Comparison of ENCODE assay signal across 1 cellular context in genomic region chr2:96923810-96924774, GRCh38.
A peak's percentile ranks its signal among the peaks of the same experiment; 100 is the strongest.
TF ChIP-seq lines count a peak whose summit lies in the region.

No MANE protein-coding gene starts in this region.

TF ChIP-seq in K562, 482 proteins besides CTCF, POLR2A, EP300 and RAD21 (continued from another document and continues in another):
- TF ChIP-seq ZMIZ1 (IDR thresholded peaks at IDR 0.05; ENCODE audit: low read depth in 2 of 2, low read length in 2 of 2) (0 out of 4 replicates have a peak, but pooled peaks of 1 of the 2 experiments have one; percentile 20), ZBTB40 (IDR thresholded peaks at IDR 0.05) (0 out of 2 replicates have a peak, but pooled peaks have one; percentile 34), ZBTB40 (CRISPR knock-in tag; IDR thresholded peaks at IDR 0.05) (no peak), NUFIP1 (IDR thresholded peaks at IDR 0.05; ENCODE audit: partially characterized antibody) (peak; percentile 72), SRSF3 (IDR thresholded peaks at IDR 0.05; ENCODE audit: insufficient read depth, low read length) (no peak), TFAM (CRISPR knock-in tag; conservative IDR thresholded peaks at IDR 0.05) (no peak), EP400 (IDR thresholded peaks at IDR 0.05) (peak; percentile 85), HNRNPLL (IDR thresholded peaks at IDR 0.05; ENCODE audit: low read depth, low read length, poor library complexity, severe bottlenecking) (no peak), ZBTB17 (CRISPR knock-in tag; IDR thresholded peaks at IDR 0.05) (no peak; the same call in 1 of the 2 replicates), RAD51 (IDR thresholded peaks at IDR 0.05; ENCODE audit: borderline replicate concordance, low read depth) (peak; percentile 88), ZBTB12 (CRISPR knock-in tag; IDR thresholded peaks at IDR 0.05) (peak; percentile 19; the same call in 1 of the 2 replicates), PPARD (CRISPR knock-in tag; IDR thresholded peaks at IDR 0.05) (no peak), RBM39 (optimal IDR thresholded peaks at IDR 0.05; ENCODE audit: low read depth, low read length) (no peak), HOXB6 (CRISPR knock-in tag; IDR thresholded peaks at IDR 0.05; ENCODE audit: borderline replicate concordance) (no peak), ZBTB5 (IDR thresholded peaks at IDR 0.05) (no peak), E2F1 (CRISPR knock-in tag; IDR thresholded peaks at IDR 0.05) (no peak), TRIM25 (IDR thresholded peaks at IDR 0.05; ENCODE audit: borderline replicate concordance) (no peak), ZNF639 (CRISPR knock-in tag; conservative IDR thresholded peaks at IDR 0.05 in 1 of 2, IDR thresholded peaks at IDR 0.05 in 1 of 2) (peak in 1 of 2 experiments; percentile 59; a peak in 1 of 4 replicates), ZNF77 (CRISPR knock-in tag; IDR thresholded peaks at IDR 0.05) (no peak), THRAP3 (IDR thresholded peaks at IDR 0.05; ENCODE audit: borderline replicate concordance) (no peak), HLTF (IDR thresholded peaks at IDR 0.05) (no peak), MITF (IDR thresholded peaks at IDR 0.05) (0 out of 2 replicates have a peak, but pooled peaks have one; percentile 43), STAT6 (CRISPR knock-in tag; IDR thresholded peaks at IDR 0.05) (no peak), RBM17 (IDR thresholded peaks at IDR 0.05; ENCODE audit: borderline replicate concordance, low read depth, low read length) (no peak), ZNF41 (CRISPR knock-in tag; conservative IDR thresholded peaks at IDR 0.05) (no peak), RBBP5 (IDR thresholded peaks at IDR 0.05; ENCODE audit: borderline replicate concordance, insufficient read depth, low read length, poor library complexity, severe bottlenecking) (no peak)
